18 cellular contexts compared by ENCODE assay signal in genomic region chr12:26401874-26402273, GRCh38.
DNase-seq lines count a peak whose midpoint lies in the region; ATAC-seq and TF ChIP-seq lines count a peak whose summit lies in the region.
"Had no signal": no experiment of that assay in that cellular context is flagged by ENCODE, and none has a peak within 500 bp of the region (broad histone marks: within the 10 kb centered on the region; RNA-seq: fewer than 3 reads in every experiment).

No MANE protein-coding gene starts in this region.

- H3K36me3 ChIP-seq in PC-3 (ENCODE audit: low read depth, low read length) (no peaks in the 10 kb centered on the region), lower lobe of right lung (peaks cover 8% of the 10 kb centered on the region)

- CTCF ChIA-PET in PC-3 (lab: Charles Lee), result interaction anchor here (0.7 kb wide), 2 partner anchors 127 to 300 kb away, joined by 4 to 6 read pairs; no protein-coding TSS in a partner anchor

- no peaks in the 10 kb centered on the region for H4K20me1 ChIP-seq in PC-3 (ENCODE audit: low read length)
- H4K20me1 ChIP-seq: BLaER1 had no signal

- ATAC-seq in PC-3 (no peak), lower lobe of right lung (peak; percentile 40 to 66), HG03159 (IDR thresholded peaks at IDR 0.05; ENCODE audit: unreplicated experiment) (no peak), GM18867 (IDR thresholded peaks at IDR 0.05; ENCODE audit: unreplicated experiment) (no peak), HG03025 (IDR thresholded peaks at IDR 0.05; ENCODE audit: low FRiP score, unreplicated experiment) (no peak)
- ATAC-seq: K562 had no signal

- peaks cover 5% of the 10 kb centered on the region for H3F3A ChIP-seq in PC-3 (ENCODE audit: low read length, unreplicated experiment)

- TF ChIP-seq CTCF in PC-3 (conservative IDR thresholded peaks at IDR 0.05; ENCODE audit: low read depth, low read length) (no peak), lower lobe of right lung (IDR thresholded peaks at IDR 0.05) (no peak)

- no peaks in the 10 kb centered on the region for H3K9me2 ChIP-seq in PC-3 (replicated peaks; ENCODE audit: low read length)

- H3K27ac ChIP-seq in PC-3 (ENCODE audit: low read length) (peak overlapping the region; percentile 91), lower lobe of right lung (no peak overlapping the region)
- H3K27ac ChIP-seq: 22Rv1, A549, BLaER1, HL-60 had no signal

- no peaks in the 10 kb centered on the region for H3K79me2 ChIP-seq in PC-3 (ENCODE audit: low read length)

- H3K9ac ChIP-seq in PC-3 (ENCODE audit: low read length), result peak overlapping the region; percentile 75
- H3K9ac ChIP-seq: BLaER1 had no signal

- H3K4me1 ChIP-seq in PC-3 (ENCODE audit: insufficient read depth, low read length) (peaks cover 31% of the 10 kb centered on the region), lower lobe of right lung (no peaks in the 10 kb centered on the region)
- H3K4me1 ChIP-seq: A549, BLaER1, Caco-2 had no signal

- POLR2A ChIA-PET in PC-3 (lab: Charles Lee; ENCODE audit: unreplicated experiment), result interaction anchor here (0.6 kb wide), 1 partner anchor 103 kb away, joined by 3 read pairs; no protein-coding TSS in a partner anchor

- H3K4me3 ChIP-seq in PC-3 (ENCODE audit: low read length) (peak overlapping the region; percentile 24; the same call in 1 of the 2 replicates), lower lobe of right lung (no peak overlapping the region)
- H3K4me3 ChIP-seq: A549, BLaER1, K562 had no signal

- intact Hi-C loops in PC-3 (cut with micrococcal nuclease), result loop anchor here (1.0 to 2.0 kb wide), 4 partner anchors 33 to 283 kb away; no protein-coding TSS in a partner anchor
- intact Hi-C loops in lower lobe of right lung (cut with DNase I), result no loop called here

- peak; percentile 53 for DNase-seq in Ammon's horn (ENCODE audit: low spot score)
- no peak for DNase-seq in PC-3
- DNase-seq in globus pallidus (ENCODE audit: low spot score), result peak; percentile 38
- DNase-seq in lower lobe of right lung, result no peak
- no peak for DNase-seq in effector CD4-positive, alpha-beta T cell
- DNase-seq: AML-193; CD8-positive, alpha-beta memory T cell; GOT3; IMR-90 had no signal

- H2AFZ ChIP-seq in PC-3 (ENCODE audit: low read length), result no peak overlapping the region

- no peaks in the 10 kb centered on the region for H3K27me3 ChIP-seq in PC-3 (ENCODE audit: low read length)
- H3K27me3 ChIP-seq in lower lobe of right lung (ENCODE audit: low read depth), result no peaks in the 10 kb centered on the region
- H3K27me3 ChIP-seq: BLaER1 had no signal

- peak overlapping the region; percentile 70 for H3K4me2 ChIP-seq in PC-3 (ENCODE audit: low read length)
- H3K4me2 ChIP-seq: A549, BLaER1 had no signal

- BruUV-seq in PC-3 (replicated peaks; lab: Mats Ljungman, UMichigan), result no TSS peak

- H3K9me3 ChIP-seq in PC-3 (ENCODE audit: low read length) (no peaks in the 10 kb centered on the region), lower lobe of right lung (no peaks in the 10 kb centered on the region)
- H3K9me3 ChIP-seq: A549, BLaER1, Caco-2 had no signal

Comparison
In these comparisons a context has a peak if more than half of its experiments do, and no peak if none do; other contexts are left out.
1. DNase-seq: peak in Ammon's horn (single experiment) and globus pallidus (single experiment); none in PC-3 (single experiment), lower lobe of right lung (single experiment) and effector CD4-positive, alpha-beta T cell (single experiment).
2. ATAC-seq: peak in lower lobe of right lung (2 of 2); none in PC-3 (single experiment), HG03159 (single experiment), GM18867 (single experiment) and HG03025 (single experiment).